Comparison of ENCODE assay signal across 26 cellular contexts in genomic region chr19:1283917-1284292, GRCh38. TPM values are rescaled to one million over a fixed set of nuclear protein-coding genes. Genes with fewer than 3 reads are reported as not detected.
A peak's percentile ranks its signal among the peaks of the same experiment; 100 is the strongest.
DNase-seq lines count a peak whose midpoint lies in the region; ATAC-seq and TF ChIP-seq lines count a peak whose summit lies in the region.
"Had no signal": no experiment of that assay in that cellular context is flagged by ENCODE, and none has a peak within 500 bp of the region (broad histone marks: within the 10 kb centered on the region; RNA-seq: fewer than 3 reads in every experiment).

No MANE protein-coding gene starts in this region.

- H3K36me3 Mint-ChIP-seq in neural crest cell (ENCODE audit: low read depth), result peaks cover 3% of the 10 kb centered on the region

- H3K36me3 ChIP-seq in left ventricle myocardium inferior (peaks cover 6% of the 10 kb centered on the region), upper lobe of left lung (peaks cover 4 to 7% (median 6%) of the 10 kb centered on the region in 4 donors)

- no peak for TF ChIP-seq EP300 in upper lobe of left lung (IDR thresholded peaks at IDR 0.05)

- no peak overlapping the region for H3K4me3 ChIP-seq in left ventricle myocardium inferior
- no peak overlapping the region for H3K4me3 ChIP-seq in upper lobe of left lung
- H3K4me3 ChIP-seq: GM23248, psoas muscle had no signal

- no peak overlapping the region for H3K27ac Mint-ChIP-seq in neural crest cell (ENCODE audit: unreplicated experiment)
- H3K27ac Mint-ChIP-seq: activated CD8-positive, alpha-beta T cell treated with anti-CD3 and anti-CD28 coated beads, Interleukin-2, amount 10 ng/mL, durations not matched to agents 7 days and 5 days; activated naive CD4-positive, alpha-beta T cell treated with anti-CD3 and anti-CD28 coated beads for 36 hours; CD14-positive monocyte had no signal

- peaks cover 20% of the 10 kb centered on the region for H3K27me3 Mint-ChIP-seq in neural crest cell (ENCODE audit: low read depth)

- CTCF ChIA-PET in RWPE1 (lab: Yijun Ruan, JAX), result interaction anchor here (0.7 kb wide), 1 partner anchor 137 kb away, joined by 3 read pairs; no protein-coding TSS in a partner anchor

- H3K4me1 ChIP-seq in left ventricle myocardium inferior, result peaks cover 20% of the 10 kb centered on the region
- H3K4me1 ChIP-seq in upper lobe of left lung, result peaks cover 5 to 27% (median 14%) of the 10 kb centered on the region in 4 donors
- H3K4me1 ChIP-seq: foreskin keratinocyte had no signal

- intact Hi-C loops in left ventricle myocardium inferior (cut with micrococcal nuclease), result no loop called here

- H3K27ac ChIP-seq in RWPE1 (peak overlapping the region; percentile 32), left ventricle myocardium inferior (replicated peaks) (no peak overlapping the region), upper lobe of left lung (no peak overlapping the region)
- H3K27ac ChIP-seq: epithelial cell of prostate, foreskin keratinocyte, GM23248, neutrophil, psoas muscle had no signal

- POLR2A ChIA-PET in RWPE1 (lab: Yijun Ruan, JAX; ENCODE audit: low non-redundant PET), result no interaction called here

- H3K9me3 ChIP-seq in left ventricle myocardium inferior (replicated peaks) (no peaks in the 10 kb centered on the region), upper lobe of left lung (no peaks in the 10 kb centered on the region)
- H3K9me3 ChIP-seq: neutrophil, psoas muscle had no signal

- DNase-seq in RWPE1 (ENCODE audit: low spot score) (no peak), neural crest cell (ENCODE audit: low read depth, low spot score) (no peak), NCI-H345 (lab: John Stamatoyannopoulos, UW) (no peak), left ventricle myocardium inferior (no peak), upper lobe of left lung (no peak)
- DNase-seq: activated CD4-positive, CD25-positive, alpha-beta regulatory T cell treated with anti-CD3 and anti-CD28 coated beads, Interleukin-2, amount 50 U/mL, for 72 hours; activated CD8-positive, alpha-beta T cell treated with anti-CD3 and anti-CD28 coated beads, Interleukin-2, amount 10 ng/mL, durations not matched to agents 7 days and 5 days; activated naive CD4-positive, alpha-beta T cell treated with anti-CD3 and anti-CD28 coated beads for 36 hours; activated T-cell treated with anti-CD3 and anti-CD28 coated beads, Interleukin-2, amount 50 U/mL, for 1 hour; anterior cingulate cortex; caudate nucleus; EL; foreskin keratinocyte; GM23248; immature natural killer cell; Kasumi-1; left ventricle myocardium superior; NCI-H187; psoas muscle; stimulated activated CD4-positive, alpha-beta T cell treated with anti-CD3 and anti-CD28 coated beads, Interleukin-1b, Interleukin-23, amount 100 ng/mL, for 48 hours; T1000 had no signal

- no peak for TF ChIP-seq CTCF in RWPE1 (conservative IDR thresholded peaks at IDR 0.05; ENCODE audit: low read depth)
- TF ChIP-seq CTCF in neural crest cell (conservative IDR thresholded peaks at IDR 0.05), result no peak
- no peak for TF ChIP-seq CTCF in left ventricle myocardium inferior (IDR thresholded peaks at IDR 0.05; ENCODE audit: borderline replicate concordance)
- TF ChIP-seq CTCF in upper lobe of left lung (IDR thresholded peaks at IDR 0.05), result no peak

- TF ChIP-seq POLR2A in upper lobe of left lung (IDR thresholded peaks at IDR 0.05), result no peak

- 70 to 90% methylated on average over 5 to 6 of the region's 12 CpGs for WGBS in upper lobe of left lung, 2 donors

- H3K4me1 Mint-ChIP-seq in neural crest cell, result peaks cover 16% of the 10 kb centered on the region

- H3K27me3 ChIP-seq in left ventricle myocardium inferior (ENCODE audit: low read depth) (peaks cover 58% of the 10 kb centered on the region), upper lobe of left lung (peaks cover 0 to 49% (median 22%) of the 10 kb centered on the region in 4 donors)

- peak; percentile 0 for ATAC-seq in esophagus mucosa
- ATAC-seq in upper lobe of left lung (ENCODE audit: low FRiP score in 2 of 2), result no peak
- ATAC-seq: activated CD8-positive, alpha-beta T cell treated with anti-CD3 and anti-CD28 coated beads, Interleukin-2, amount 10 ng/mL, durations not matched to agents 7 days and 5 days; foreskin keratinocyte; left ventricle myocardium superior; psoas muscle had no signal

- H3K4me3 Mint-ChIP-seq in neural crest cell, result peak overlapping the region; percentile 74
- H3K4me3 Mint-ChIP-seq: activated CD8-positive, alpha-beta T cell treated with anti-CD3 and anti-CD28 coated beads, Interleukin-2, amount 10 ng/mL, durations not matched to agents 7 days and 5 days; activated naive CD4-positive, alpha-beta T cell treated with anti-CD3 and anti-CD28 coated beads for 36 hours had no signal

- no peaks in the 10 kb centered on the region for H3K9me3 Mint-ChIP-seq in neural crest cell
- H3K9me3 Mint-ChIP-seq: activated naive CD4-positive, alpha-beta T cell treated with anti-CD3 and anti-CD28 coated beads for 36 hours had no signal

RNA-seq across cellular contexts. Expression of gene EFNA2, which starts 1.8 kb away (rescaled TPM):
- total RNA-seq in esophagus mucosa, result 0.40 TPM
- 28.0 and 31.0 TPM in 2 replicates for total RNA-seq in neural crest cell
- not detected for total RNA-seq in left ventricle myocardium inferior
- not detected for total RNA-seq in upper lobe of left lung
- total RNA-seq: activated CD8-positive, alpha-beta T cell treated with anti-CD3 and anti-CD28 coated beads, Interleukin-2, amount 10 ng/mL, durations not matched to agents 7 days and 5 days; activated naive CD4-positive, alpha-beta T cell treated with anti-CD3 and anti-CD28 coated beads for 36 hours; foreskin keratinocyte; GM23248; left ventricle myocardium superior; mononuclear cell; psoas muscle had no signal

RNA-seq across cellular contexts. Expression of gene FAM174C, which starts 8.6 kb away (rescaled TPM):
- total RNA-seq in esophagus mucosa, result 41.2 TPM
- total RNA-seq in neural crest cell, result 33.3 and 36.6 TPM in 2 replicates
- total RNA-seq in left ventricle myocardium inferior, result 12.4 TPM
- total RNA-seq in upper lobe of left lung, result 10 to 100 TPM; 43.0 to 85.3 (median 59.6) TPM

RNA-seq across cellular contexts. Expression of gene CIRBP, which starts 14.8 kb away (rescaled TPM):
- 172 TPM for total RNA-seq in esophagus mucosa
- total RNA-seq in neural crest cell, result 414 and 421 TPM in 2 replicates
- total RNA-seq in left ventricle myocardium inferior, result 229 TPM
- 1,000 to 10,000 TPM in 1 of 6 donors, 100 to 1,000 TPM in 5; 326 to 1,348 (median 441) TPM for total RNA-seq in upper lobe of left lung

RNA-seq across cellular contexts. Expression of gene MIDN, which starts 35.5 kb away (rescaled TPM):
- 99.3 TPM for total RNA-seq in esophagus mucosa
- total RNA-seq in neural crest cell, result 177 and 187 TPM in 2 replicates
- 60.5 TPM for total RNA-seq in left ventricle myocardium inferior
- total RNA-seq in upper lobe of left lung, result 100 to 1,000 TPM in 2 of 6 donors, 10 to 100 TPM in 4; 33.5 to 176 (median 75.9) TPM

RNA-seq across cellular contexts. Expression of gene ATP5F1D, which starts 42.4 kb away (rescaled TPM):
- total RNA-seq in esophagus mucosa, result 251 TPM
- total RNA-seq in neural crest cell, result 140 and 141 TPM in 2 replicates
- total RNA-seq in left ventricle myocardium inferior, result 501 TPM
- total RNA-seq in upper lobe of left lung, result 100 to 1,000 TPM in 3 of 6 donors, 10 to 100 TPM in 3; 56.0 to 187 (median 113) TPM

Comparison
In these comparisons a context has a peak if more than half of its experiments do, and no peak if none do; other contexts are left out.
1. RNA of gene EFNA2, which starts 1.8 kb away (total RNA-seq): 28.0 to 31.0 TPM in neural crest cell; 0.40 TPM in esophagus mucosa (single experiment), not detected in left ventricle myocardium inferior (single experiment) and not detected in upper lobe of left lung; every median in the first group is over 10 times any median in the second.